ENCODE assay signal across 20 cellular contexts in genomic region chr10:86373251-86373650, GRCh38. TPM values are rescaled to one million over a fixed set of nuclear protein-coding genes. Genes with fewer than 3 reads are reported as not detected.
"Had no signal": no experiment of that assay in that cellular context is flagged by ENCODE, and none has a peak within 500 bp of the region (broad histone marks: within the 10 kb centered on the region; RNA-seq: fewer than 3 reads in every experiment).

No MANE protein-coding gene starts in this region.

- H3K4me3 ChIP-seq: dorsolateral prefrontal cortex, heart left ventricle, left lung, lower lobe of right lung, neural progenitor cell, prostate gland, skin epidermis, stomach, thoracic aorta, transverse colon had no signal

- H3K9me3 ChIP-seq: heart left ventricle, left lung, lower lobe of right lung, prostate gland, stomach, thoracic aorta, transverse colon had no signal

- H3K36me3 ChIP-seq: heart left ventricle, left lung, lower lobe of right lung, neural progenitor cell, prostate gland, stomach, thoracic aorta, transverse colon had no signal

- H3K4me2 ChIP-seq: neural progenitor cell had no signal

- H3K4me1 ChIP-seq: parathyroid adenoma, prostate gland had no signal

- H2AFZ ChIP-seq: neural progenitor cell, parathyroid adenoma had no signal

- H3K27ac ChIP-seq: dorsolateral prefrontal cortex, heart left ventricle, left lung, lower lobe of right lung, neural progenitor cell, parathyroid adenoma, prostate gland, skin epidermis, stomach, thoracic aorta, transverse colon had no signal

- H3K79me2 ChIP-seq: parathyroid adenoma had no signal

- ATAC-seq: esophagus mucosa; heart left ventricle; left lung; lower lobe of right lung; natural killer cell treated with Interleukin-12 subunit alpha and Interleukin-12 subunit beta and Interleukin-15 and Interleukin-18, amount 100 ng/mL, for 72 hours; sciatic nerve had no signal

- DNase-seq: cortex of kidney; effector CD8-positive, alpha-beta T cell; left lung; lower lobe of right lung; mesenchymal stem cell; midbrain; retina; stimulated activated naive CD4-positive, alpha-beta T cell; transverse colon had no signal

RNA-seq across cellular contexts. Expression of gene GRID1, which starts 6.7 kb away (rescaled TPM):
- total RNA-seq: natural killer cell treated with Interleukin-12 subunit alpha and Interleukin-12 subunit beta and Interleukin-15 and Interleukin-18, amount 100 ng/mL, for 72 hours had no signal
